ENCODE assay signal across 18 cellular contexts in the genomic region with DNA sequence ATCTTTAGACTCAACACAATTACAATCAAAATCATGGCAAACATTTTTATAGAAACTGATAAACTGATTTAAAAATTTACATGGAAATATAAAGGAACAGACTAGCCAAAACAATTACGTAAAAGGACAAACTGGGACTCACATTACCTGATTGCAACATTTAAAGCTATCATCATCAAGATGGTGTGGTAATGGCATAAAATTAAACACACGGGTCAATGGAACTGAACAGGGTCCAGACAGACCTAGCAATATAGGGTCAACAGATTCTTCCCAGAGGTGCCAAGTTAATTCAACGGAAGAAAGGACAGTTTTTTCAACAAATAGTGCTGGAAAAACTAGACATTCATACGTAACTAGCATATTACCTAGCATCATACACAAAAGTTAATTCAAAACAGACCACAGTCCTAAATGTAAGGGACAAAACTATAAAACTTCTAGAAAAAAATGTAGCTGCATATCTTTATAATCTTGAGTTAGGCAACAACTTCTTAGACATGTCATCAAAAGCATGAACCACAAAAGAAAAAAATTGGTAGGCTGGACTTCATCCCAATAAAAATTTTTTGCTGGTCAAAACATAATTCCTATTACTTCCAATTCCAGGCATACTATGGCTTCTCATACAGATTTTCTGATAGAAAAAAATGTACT.
DNase-seq lines count a peak whose midpoint lies in the region; TF ChIP-seq lines count a peak whose summit lies in the region.
"Had no signal": no experiment of that assay in that cellular context is flagged by ENCODE, and none has a peak within 500 bp of the region (broad histone marks: within the 10 kb centered on the region; RNA-seq: fewer than 3 reads in every experiment).

No MANE protein-coding gene starts in this region.

- WGBS in mesenchymal stem cell, result 86% methylated on average over 4 of the region's 4 CpGs
- 79% methylated on average over 4 of the region's 4 CpGs for WGBS in tibial nerve, 2 donors

- no peak overlapping the region for H3K14ac ChIP-seq in mesenchymal stem cell (ENCODE audit: low read length in 2 of 2)

- H3K18ac ChIP-seq in mesenchymal stem cell (ENCODE audit: low read depth in 1 of 2, low read length in 2 of 2), result no peak overlapping the region

- H3K36me3 ChIP-seq in KMS-11 (ENCODE audit: insufficient read depth) (no peaks in the 10 kb centered on the region), mesenchymal stem cell (ENCODE audit: control insufficient read depth in 1 of 2, insufficient read depth in 2 of 2, low read depth in 1 of 2, low read length in 2 of 2) (peaks cover 0 to 3% of the 10 kb centered on the region in 2 experiments), tibial nerve (no peaks in the 10 kb centered on the region)
- H3K36me3 ChIP-seq: left lung, SJCRH30 had no signal

- TF ChIP-seq POLR2A in tibial nerve (IDR thresholded peaks at IDR 0.05), result no peak

- H2AK5ac ChIP-seq in mesenchymal stem cell (ENCODE audit: low read length, severe bottlenecking), result no peak overlapping the region

- TF ChIP-seq CTCF in AG10803 (conservative IDR thresholded peaks at IDR 0.05; ENCODE audit: low read length) (no peak), KMS-11 (conservative IDR thresholded peaks at IDR 0.05; ENCODE audit: low read depth, low read length) (no peak), choroid plexus epithelial cell (conservative IDR thresholded peaks at IDR 0.05; ENCODE audit: low read depth, low read length) (no peak), tibial nerve (IDR thresholded peaks at IDR 0.05) (no peak)

- no peak overlapping the region for H3K9ac ChIP-seq in KMS-11
- no peak overlapping the region for H3K9ac ChIP-seq in mesenchymal stem cell (ENCODE audit: low read length)

- H3K23ac ChIP-seq in mesenchymal stem cell (ENCODE audit: low read length in 2 of 2), result no peak overlapping the region

- H2BK12ac ChIP-seq in mesenchymal stem cell (ENCODE audit: low read length in 2 of 2), result no peak overlapping the region

- no peak for TF ChIP-seq EP300 in tibial nerve (IDR thresholded peaks at IDR 0.05)

- H3K4me2 ChIP-seq in KMS-11 (peak overlapping the region; percentile 68; the same call in 1 of the 2 replicates), mesenchymal stem cell (ENCODE audit: low read length, poor library complexity, severe bottlenecking) (no peak overlapping the region)

- H3K79me2 ChIP-seq in KMS-11 (ENCODE audit: insufficient read depth, low read depth), result peaks cover 99% of the 10 kb centered on the region

- no peak overlapping the region for H2BK15ac ChIP-seq in mesenchymal stem cell (ENCODE audit: low read depth, poor library complexity, severe bottlenecking)

- H3K27me3 ChIP-seq in KMS-11 (ENCODE audit: insufficient read depth, low read depth), result no peaks in the 10 kb centered on the region
- H3K27me3 ChIP-seq in mesenchymal stem cell (ENCODE audit: control insufficient read depth in 1 of 2, insufficient read depth in 1 of 2, low read length in 2 of 2), result no peaks in the 10 kb centered on the region
- no peaks in the 10 kb centered on the region for H3K27me3 ChIP-seq in tibial nerve
- H3K27me3 ChIP-seq: left lung, SJCRH30 had no signal

- H2BK120ac ChIP-seq in mesenchymal stem cell (ENCODE audit: low read depth, low read length), result no peak overlapping the region

- no peak overlapping the region for H3K4me3 ChIP-seq in AG10803 (ENCODE audit: low read length)
- no peak overlapping the region for H3K4me3 ChIP-seq in KMS-11 (IDR thresholded peaks at IDR 0.05; ENCODE audit: insufficient read depth, low read depth, low read length)
- H3K4me3 ChIP-seq in choroid plexus epithelial cell (ENCODE audit: low read depth, low read length), result no peak overlapping the region
- no peak overlapping the region for H3K4me3 ChIP-seq in mesenchymal stem cell (ENCODE audit: insufficient read depth in 1 of 2, low read depth in 1 of 2, low read length in 2 of 2)
- H3K4me3 ChIP-seq in tibial nerve, result no peak overlapping the region
- H3K4me3 ChIP-seq: left lung, SJCRH30 had no signal

- H3K27ac ChIP-seq in KMS-11 (no peak overlapping the region), mesenchymal stem cell (ENCODE audit: low read length, poor library complexity, severe bottlenecking) (peak overlapping the region; percentile 5), tibial nerve (peak overlapping the region in 2 of 4 donors; percentile 68)
- H3K27ac ChIP-seq: left lung had no signal

- H2AFZ ChIP-seq in KMS-11 (ENCODE audit: low read depth), result no peak overlapping the region
- H2AFZ ChIP-seq in mesenchymal stem cell (ENCODE audit: low read depth, low read length), result no peak overlapping the region

- H4K20me1 ChIP-seq in KMS-11 (ENCODE audit: insufficient read depth), result peaks cover 21% of the 10 kb centered on the region

- no peak overlapping the region for H3K4ac ChIP-seq in mesenchymal stem cell (ENCODE audit: low read depth in 1 of 2, low read length in 2 of 2)

- H3K79me1 ChIP-seq in mesenchymal stem cell (replicated peaks; ENCODE audit: low read length, poor library complexity, severe bottlenecking), result no peaks in the 10 kb centered on the region

- no peak overlapping the region for H2BK5ac ChIP-seq in mesenchymal stem cell (ENCODE audit: low read depth, low read length, poor library complexity, severe bottlenecking)

- DNase-seq in AG10803 (ENCODE audit: low read depth) (peak; percentile 25), choroid plexus epithelial cell (ENCODE audit: low read depth) (peak; percentile 26), mesenchymal stem cell (peak; percentile 36), NCI-H446 (lab: John Stamatoyannopoulos, UW) (no peak), tibial nerve (ENCODE audit: low spot score in 2 of 2) (no peak), DMS53 (lab: John Stamatoyannopoulos, UW) (no peak)
- no peak for DNase-seq in stimulated activated CD4-positive, alpha-beta T cell treated with anti-CD3 and anti-CD28 coated beads, Interleukin-4, amount 100 ng/mL, for 1 hour
- DNase-seq: activated CD4-positive, alpha-beta T cell treated with anti-CD3 and anti-CD28 coated beads for 36 hours; activated CD8-positive, alpha-beta memory T cell treated with anti-CD3 and anti-CD28 coated beads, Interleukin-2, amount 50 U/mL, for 48 hours; activated naive CD4-positive, alpha-beta T cell; CD8-positive, alpha-beta T cell; Karpas-422; left lung; naive thymus-derived CD4-positive, alpha-beta T cell; NCI-H345; SJCRH30; stimulated activated naive CD8-positive, alpha-beta T cell treated with anti-CD3 and anti-CD28 coated beads, Interleukin-15, amount 100 ng/mL, for 72 hours had no signal

- no peak overlapping the region for H4K8ac ChIP-seq in mesenchymal stem cell (ENCODE audit: low read length)

- H4K91ac ChIP-seq in mesenchymal stem cell (ENCODE audit: low read length), result no peak overlapping the region

- H3K4me1 ChIP-seq in KMS-11 (ENCODE audit: low read depth, poor library complexity, severe bottlenecking) (peaks cover 100% of the 10 kb centered on the region), mesenchymal stem cell (ENCODE audit: control insufficient read depth, insufficient read depth, low read depth, low read length) (peaks cover 11% of the 10 kb centered on the region), tibial nerve (peaks cover 0 to 85% (median 15%) of the 10 kb centered on the region in 4 donors)

- no peaks in the 10 kb centered on the region for H3K9me3 ChIP-seq in mesenchymal stem cell (ENCODE audit: control insufficient read depth, low read length)
- H3K9me3 ChIP-seq in tibial nerve, result no peaks in the 10 kb centered on the region
- H3K9me3 ChIP-seq: left lung, SJCRH30 had no signal

Comparison
In these comparisons a context has a peak if more than half of its experiments do, and no peak if none do; other contexts are left out.
1. DNase-seq: peak in AG10803 (single experiment), choroid plexus epithelial cell (single experiment) and mesenchymal stem cell (single experiment); none in NCI-H446 (0 of 2), stimulated activated CD4-positive, alpha-beta T cell treated with anti-CD3 and anti-CD28 coated beads, Interleukin-4, amount 100 ng/mL, for 1 hour (single experiment), tibial nerve (0 of 2) and DMS53 (single experiment).